In the genomic region with DNA sequence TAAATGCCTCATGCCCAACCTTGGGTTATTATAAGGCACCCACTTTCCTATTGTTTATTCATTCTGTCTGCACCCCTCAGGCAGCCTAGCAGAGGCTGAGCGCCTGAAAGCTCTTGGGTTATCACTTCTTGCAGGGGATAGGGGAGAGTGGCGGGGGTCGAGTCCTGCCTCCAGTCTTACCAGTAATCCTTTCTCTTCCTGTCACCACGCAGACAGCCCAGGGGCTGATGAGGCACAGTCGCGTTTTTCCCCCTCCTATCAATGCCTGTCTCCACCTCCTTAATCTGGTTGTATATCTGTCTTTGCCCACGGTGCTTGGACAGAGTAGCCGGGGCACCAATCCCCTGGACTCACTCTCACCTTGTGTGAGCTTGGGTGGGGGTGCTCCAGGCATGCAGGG, we compare ENCODE assay signal across 1 cellular context.
TF ChIP-seq lines count a peak whose summit lies in the region.

No MANE protein-coding gene starts in this region.

TF ChIP-seq in GM23338, 12 proteins besides CTCF, POLR2A, EP300 and RAD21 (continued from another document):
- TF ChIP-seq, protein P1, sequence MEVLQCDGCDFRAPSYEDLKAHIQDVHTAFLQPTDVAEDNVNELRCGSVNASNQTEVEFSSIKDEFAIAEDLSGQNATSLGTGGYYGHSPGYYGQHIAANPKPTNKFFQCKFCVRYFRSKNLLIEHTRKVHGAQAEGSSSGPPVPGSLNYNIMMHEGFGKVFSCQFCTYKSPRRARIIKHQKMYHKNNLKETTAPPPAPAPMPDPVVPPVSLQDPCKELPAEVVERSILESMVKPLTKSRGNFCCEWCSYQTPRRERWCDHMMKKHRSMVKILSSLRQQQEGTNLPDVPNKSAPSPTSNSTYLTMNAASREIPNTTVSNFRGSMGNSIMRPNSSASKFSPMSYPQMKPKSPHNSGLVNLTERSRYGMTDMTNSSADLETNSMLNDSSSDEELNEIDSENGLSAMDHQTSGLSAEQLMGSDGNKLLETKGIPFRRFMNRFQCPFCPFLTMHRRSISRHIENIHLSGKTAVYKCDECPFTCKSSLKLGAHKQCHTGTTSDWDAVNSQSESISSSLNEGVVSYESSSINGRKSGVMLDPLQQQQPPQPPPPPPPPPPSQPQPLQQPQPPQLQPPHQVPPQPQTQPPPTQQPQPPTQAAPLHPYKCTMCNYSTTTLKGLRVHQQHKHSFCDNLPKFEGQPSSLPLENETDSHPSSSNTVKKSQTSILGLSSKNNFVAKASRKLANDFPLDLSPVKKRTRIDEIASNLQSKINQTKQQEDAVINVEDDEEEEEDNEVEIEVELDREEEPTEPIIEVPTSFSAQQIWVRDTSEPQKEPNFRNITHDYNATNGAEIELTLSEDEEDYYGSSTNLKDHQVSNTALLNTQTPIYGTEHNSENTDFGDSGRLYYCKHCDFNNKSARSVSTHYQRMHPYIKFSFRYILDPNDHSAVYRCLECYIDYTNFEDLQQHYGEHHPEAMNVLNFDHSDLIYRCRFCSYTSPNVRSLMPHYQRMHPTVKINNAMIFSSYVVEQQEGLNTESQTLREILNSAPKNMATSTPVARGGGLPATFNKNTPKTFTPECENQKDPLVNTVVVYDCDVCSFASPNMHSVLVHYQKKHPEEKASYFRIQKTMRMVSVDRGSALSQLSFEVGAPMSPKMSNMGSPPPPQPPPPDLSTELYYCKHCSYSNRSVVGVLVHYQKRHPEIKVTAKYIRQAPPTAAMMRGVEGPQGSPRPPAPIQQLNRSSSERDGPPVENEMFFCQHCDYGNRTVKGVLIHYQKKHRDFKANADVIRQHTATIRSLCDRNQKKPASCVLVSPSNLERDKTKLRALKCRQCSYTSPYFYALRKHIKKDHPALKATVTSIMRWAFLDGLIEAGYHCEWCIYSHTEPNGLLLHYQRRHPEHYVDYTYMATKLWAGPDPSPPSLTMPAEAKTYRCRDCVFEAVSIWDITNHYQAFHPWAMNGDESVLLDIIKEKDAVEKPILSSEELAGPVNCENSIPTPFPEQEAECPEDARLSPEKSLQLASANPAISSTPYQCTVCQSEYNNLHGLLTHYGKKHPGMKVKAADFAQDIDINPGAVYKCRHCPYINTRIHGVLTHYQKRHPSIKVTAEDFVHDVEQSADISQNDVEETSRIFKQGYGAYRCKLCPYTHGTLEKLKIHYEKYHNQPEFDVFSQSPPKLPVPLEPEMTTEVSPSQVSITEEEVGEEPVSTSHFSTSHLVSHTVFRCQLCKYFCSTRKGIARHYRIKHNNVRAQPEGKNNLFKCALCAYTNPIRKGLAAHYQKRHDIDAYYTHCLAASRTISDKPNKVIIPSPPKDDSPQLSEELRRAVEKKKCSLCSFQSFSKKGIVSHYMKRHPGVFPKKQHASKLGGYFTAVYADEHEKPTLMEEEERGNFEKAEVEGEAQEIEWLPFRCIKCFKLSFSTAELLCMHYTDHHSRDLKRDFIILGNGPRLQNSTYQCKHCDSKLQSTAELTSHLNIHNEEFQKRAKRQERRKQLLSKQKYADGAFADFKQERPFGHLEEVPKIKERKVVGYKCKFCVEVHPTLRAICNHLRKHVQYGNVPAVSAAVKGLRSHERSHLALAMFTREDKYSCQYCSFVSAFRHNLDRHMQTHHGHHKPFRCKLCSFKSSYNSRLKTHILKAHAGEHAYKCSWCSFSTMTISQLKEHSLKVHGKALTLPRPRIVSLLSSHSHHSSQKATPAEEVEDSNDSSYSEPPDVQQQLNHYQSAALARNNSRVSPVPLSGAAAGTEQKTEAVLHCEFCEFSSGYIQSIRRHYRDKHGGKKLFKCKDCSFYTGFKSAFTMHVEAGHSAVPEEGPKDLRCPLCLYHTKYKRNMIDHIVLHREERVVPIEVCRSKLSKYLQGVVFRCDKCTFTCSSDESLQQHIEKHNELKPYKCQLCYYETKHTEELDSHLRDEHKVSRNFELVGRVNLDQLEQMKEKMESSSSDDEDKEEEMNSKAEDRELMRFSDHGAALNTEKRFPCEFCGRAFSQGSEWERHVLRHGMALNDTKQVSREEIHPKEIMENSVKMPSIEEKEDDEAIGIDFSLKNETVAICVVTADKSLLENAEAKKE (CRISPR knock-in tag; IDR thresholded peaks at IDR 0.05): no peak
